In the genomic region with DNA sequence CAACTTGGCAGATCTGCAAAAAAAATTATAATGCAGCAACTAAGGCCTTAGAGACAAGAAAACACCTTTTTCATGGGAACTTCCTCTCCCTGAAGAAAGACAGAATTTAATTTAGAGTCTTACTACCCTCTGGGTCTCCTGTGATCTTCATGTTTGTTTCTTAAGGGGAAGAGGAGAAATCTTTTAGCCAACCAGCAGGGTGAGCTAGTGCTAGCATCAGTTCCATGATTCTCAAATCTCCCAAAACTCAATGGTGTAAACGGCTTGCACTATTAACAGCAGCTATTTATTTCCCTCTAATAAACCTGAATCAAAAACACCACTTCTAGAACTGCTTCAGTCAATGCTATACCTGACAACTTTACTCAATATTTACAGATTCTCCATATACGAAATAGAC, we compare ENCODE assay signal across 9 cellular contexts. TPM values are rescaled to one million over a fixed set of nuclear protein-coding genes. Genes with fewer than 3 reads are reported as not detected.
DNase-seq lines count a peak whose midpoint lies in the region; ATAC-seq and TF ChIP-seq lines count a peak whose summit lies in the region.
"Had no signal": no experiment of that assay in that cellular context is flagged by ENCODE, and none has a peak within 500 bp of the region (broad histone marks: within the 10 kb centered on the region; RNA-seq: fewer than 3 reads in every experiment).

No MANE protein-coding gene starts in this region.

- no peak overlapping the region for H3K27ac ChIP-seq in cardiac muscle cell
- H3K27ac ChIP-seq in right cardiac atrium (ENCODE audit: low read length) = no peak overlapping the region
- no peak overlapping the region for H3K27ac ChIP-seq in Panc1 (ENCODE audit: low read length)

- TF ChIP-seq CTCF in cardiac muscle cell (IDR thresholded peaks at IDR 0.05; ENCODE audit: low read depth, low read length) = peak; percentile 46
- peak; percentile 66; the same call in 1 of the 2 replicates for TF ChIP-seq CTCF in Panc1 (IDR thresholded peaks at IDR 0.05)
- TF ChIP-seq CTCF in omental fat pad (IDR thresholded peaks at IDR 0.05) = no peak

- no peaks in the 10 kb centered on the region for H3K27me3 ChIP-seq in cardiac muscle cell
- no peaks in the 10 kb centered on the region for H3K27me3 ChIP-seq in right cardiac atrium (ENCODE audit: control insufficient read depth, insufficient read depth)
- no peaks in the 10 kb centered on the region for H3K27me3 ChIP-seq in Panc1 (ENCODE audit: control insufficient read depth, insufficient read depth, low read length)

- ATAC-seq in right cardiac atrium = no peak
- no peak for ATAC-seq in Panc1
- ATAC-seq in HG03469 (IDR thresholded peaks at IDR 0.05; ENCODE audit: unreplicated experiment) = no peak
- no peak for ATAC-seq in omental fat pad (ENCODE audit: low FRiP score)
- ATAC-seq in GM18867 (IDR thresholded peaks at IDR 0.05; ENCODE audit: unreplicated experiment) = no peak

- H3K36me3 ChIP-seq in cardiac muscle cell = no peaks in the 10 kb centered on the region
- peaks cover 5% of the 10 kb centered on the region; the same call in 1 of the 2 replicates for H3K36me3 ChIP-seq in Panc1 (ENCODE audit: control insufficient read depth, insufficient read depth, low read length)

- H3K4me3 ChIP-seq in cardiac muscle cell (no peak overlapping the region), right cardiac atrium (ENCODE audit: low read length) (no peak overlapping the region), Panc1 (ENCODE audit: low read depth in 2 of 2, low read length in 2 of 2) (no peak overlapping the region)

- no peak for TF ChIP-seq POLR2A in erythroblast (IDR thresholded peaks at IDR 0.05; ENCODE audit: low read length)

- in situ Hi-C loops in Panc1 (cut with HindIII; ENCODE audit: low pct_unique_long_range_greater_than_20kb, low sequenced_read_pairs) = no loop called here

- intact Hi-C loops in right cardiac atrium (cut with DNase I) = no loop called here
- intact Hi-C loops in Panc1 (cut with micrococcal nuclease; ENCODE audit: unreplicated experiment) = loop anchor here (10.0 kb wide), 1 partner anchor 147 kb away; no protein-coding TSS in a partner anchor

- no TSS peak for BruUV-seq in Panc1 (replicated peaks; lab: Mats Ljungman, UMichigan)

- WGBS in right cardiac atrium = 64% methylated on average over 2 of the region's 2 CpGs

- CTCF ChIA-PET in Panc1 (lab: Charles Lee) = interaction anchor here (1.3 kb wide), 1 partner anchor 147 kb away, joined by 12 read pairs; no protein-coding TSS in a partner anchor

- no peaks in the 10 kb centered on the region for H3K9me3 ChIP-seq in cardiac muscle cell (ENCODE audit: low read depth)
- no peaks in the 10 kb centered on the region for H3K9me3 ChIP-seq in right cardiac atrium (ENCODE audit: control insufficient read depth, low read length)
- no peaks in the 10 kb centered on the region for H3K9me3 ChIP-seq in Panc1 (ENCODE audit: control insufficient read depth, insufficient read depth, low read depth, low read length)

- POLR2A ChIA-PET in Panc1 (lab: Charles Lee) = interaction anchor here (0.6 kb wide), 1 partner anchor 8 kb away, joined by 5 read pairs; no protein-coding TSS in a partner anchor

- H3K4me1 ChIP-seq in cardiac muscle cell (ENCODE audit: low read depth) (peaks cover 9% of the 10 kb centered on the region), right cardiac atrium (ENCODE audit: control insufficient read depth, insufficient read depth, low read length) (no peaks in the 10 kb centered on the region), Panc1 (ENCODE audit: control insufficient read depth, insufficient read depth, low read length) (peaks cover 58% of the 10 kb centered on the region)

- DNase-seq in cardiac muscle cell (ENCODE audit: low read depth in 1 of 2, low spot score in 1 of 2) = peak in 1 of 2 donors; percentile 38
- no peak for DNase-seq in right cardiac atrium
- DNase-seq in Panc1 (ENCODE audit: low read depth, low spot score) = no peak
- DNase-seq in erythroblast (lab: John Stamatoyannopoulos, UW) = peak; percentile 29 to 48
- DNase-seq in superior temporal gyrus (ENCODE audit: extremely low spot score) = peak; percentile 71
- no peak for DNase-seq in omental fat pad (ENCODE audit: low spot score)
- DNase-seq: stimulated activated CD8-positive, alpha-beta memory T cell treated with anti-CD3 and anti-CD28 coated beads, Interleukin-4, amount 100 ng/mL, for 48 hours had no signal

RNA-seq across cellular contexts. Expression of a gene that starts 3.8 kb away (rescaled TPM):
- total RNA-seq in cardiac muscle cell (37.3 and 43.6 TPM in 2 replicates), right cardiac atrium (10 to 100 TPM; 33.0 to 44.7 (median 36.1) TPM), Panc1 (2021; ENCODE audit: unreplicated experiment) (74.2 TPM), omental fat pad (10 to 100 TPM; 37.9 to 67.0 (median 50.4) TPM)
- polyA plus RNA-seq in cardiac muscle cell (37.9 and 55.7 TPM in 2 replicates), right cardiac atrium (16.7 TPM)
- 21.7 TPM for polyA plus RNA-seq in Panc1 (2012; ENCODE audit: insufficient read length)

Comparison
In these comparisons a context has a peak if more than half of its experiments do, and no peak if none do; other contexts are left out.
1. DNase-seq: peak in erythroblast (2 of 2) and superior temporal gyrus (single experiment); none in right cardiac atrium (0 of 3), Panc1 (single experiment) and omental fat pad (single experiment).
2. CTCF ChIP-seq: peak in cardiac muscle cell (single experiment) and Panc1 (single experiment); none in omental fat pad (0 of 3).